Comparison of ENCODE assay signal across 16 cellular contexts in genomic region chr10:125049216-125049903, GRCh38.
DNase-seq lines count a peak whose midpoint lies in the region; ATAC-seq, FAIRE-seq and TF ChIP-seq lines count a peak whose summit lies in the region.
"Had no signal": no experiment of that assay in that cellular context is flagged by ENCODE, and none has a peak within 500 bp of the region (broad histone marks: within the 10 kb centered on the region; RNA-seq: fewer than 3 reads in every experiment).

No MANE protein-coding gene starts in this region.

- TF ChIP-seq EP300 in upper lobe of left lung (IDR thresholded peaks at IDR 0.05) = no peak

- no peak for DNase-seq in MCF 10A (ENCODE audit: unreplicated experiment)
- no peak for DNase-seq in mammary epithelial cell
- peak; percentile 32 for DNase-seq in choroid plexus epithelial cell (ENCODE audit: low read depth)
- DNase-seq in nephron progenitor cell = no peak
- no peak for DNase-seq in upper lobe of left lung
- no peak for DNase-seq in colonic mucosa
- DNase-seq in HTR-8/SVneo (ENCODE audit: insufficient read length, low spot score) = no peak
- no peak for DNase-seq in cerebellar nuclear complex (lab: John Stamatoyannopoulos, UW)
- DNase-seq: activated CD4-positive, CD25-positive, alpha-beta regulatory T cell treated with anti-CD3 and anti-CD28 coated beads, Interleukin-2, amount 50 U/mL, for 72 hours; mesendoderm; NCI-H1417; NCI-H345; stimulated activated CD4-positive, alpha-beta T cell treated with anti-CD3 and anti-CD28 coated beads, Interleukin-1b, Interleukin-23, amount 100 ng/mL, for 48 hours had no signal

- H3K9me3 Mint-ChIP-seq in MCF 10A (ENCODE audit: unreplicated experiment) = no peaks in the 10 kb centered on the region
- H3K9me3 Mint-ChIP-seq in nephron progenitor cell = no peaks in the 10 kb centered on the region

- dilution Hi-C loops in mammary epithelial cell (cut with HindIII; ENCODE audit: low sequenced_read_pairs) = loop anchor here (5.0 kb wide), 1 partner anchor 57 kb away; no protein-coding TSS in a partner anchor

- no peak overlapping the region for H3K4me2 ChIP-seq in mammary epithelial cell (ENCODE audit: insufficient read depth, low read depth, low read length)

- POLR2A ChIA-PET in MCF 10A (lab: Yijun Ruan, JAX) = interaction anchor here (1.1 kb wide), 1 partner anchor 9 kb away, joined by 3 read pairs; no protein-coding TSS in a partner anchor

- no peak overlapping the region for H3K4me3 Mint-ChIP-seq in MCF 10A (ENCODE audit: unreplicated experiment)
- no peak overlapping the region for H3K4me3 Mint-ChIP-seq in nephron progenitor cell
- H3K4me3 Mint-ChIP-seq: activated naive CD8-positive, alpha-beta T cell had no signal

- no peak for FAIRE-seq in HTR-8/SVneo (lab: Jason Lieb, UNC)
- FAIRE-seq: colon had no signal

- H3K27ac ChIP-seq in mammary epithelial cell (ENCODE audit: insufficient read depth, low read depth, low read length) (no peak overlapping the region), upper lobe of left lung (peak overlapping the region in 3 of 4 donors; percentile 54 to 64 (median 62)), colonic mucosa (no peak overlapping the region)
- H3K27ac ChIP-seq: 22Rv1 had no signal

- H3K79me2 ChIP-seq in mammary epithelial cell (ENCODE audit: insufficient read depth, low read length) = peaks cover 97% of the 10 kb centered on the region

- BruUV-seq in MCF 10A (replicated peaks; lab: Mats Ljungman, UMichigan) = no TSS peak
- BruUV-seq in mammary epithelial cell (replicated peaks; lab: Mats Ljungman, UMichigan) = no TSS peak

- WGBS in mammary epithelial cell (ENCODE audit: low coverage, missing lambda C conversion rate) = 95% methylated on average over 6 of the region's 17 CpGs
- 54 to 58% methylated on average over 17 of the region's 17 CpGs for WGBS in upper lobe of left lung, 2 donors

- no peaks in the 10 kb centered on the region for H3K9me3 ChIP-seq in mammary epithelial cell (replicated peaks; ENCODE audit: insufficient read depth, low read length)
- no peaks in the 10 kb centered on the region for H3K9me3 ChIP-seq in upper lobe of left lung
- H3K9me3 ChIP-seq in colonic mucosa = no peaks in the 10 kb centered on the region

- TF ChIP-seq CTCF in MCF 10A (IDR thresholded peaks at IDR 0.05; ENCODE audit: unreplicated experiment) = no peak
- TF ChIP-seq CTCF in mammary epithelial cell (conservative IDR thresholded peaks at IDR 0.05 in 1 of 2, IDR thresholded peaks at IDR 0.05 in 1 of 2; ENCODE audit: extremely low read depth in 1 of 2, insufficient read depth in 1 of 2, low read depth in 1 of 2, low read length in 2 of 2) = no peak
- no peak for TF ChIP-seq CTCF in choroid plexus epithelial cell (conservative IDR thresholded peaks at IDR 0.05; ENCODE audit: low read depth, low read length)
- no peak for TF ChIP-seq CTCF in nephron progenitor cell (IDR thresholded peaks at IDR 0.05)
- TF ChIP-seq CTCF in upper lobe of left lung (IDR thresholded peaks at IDR 0.05) = no peak
- TF ChIP-seq CTCF in colonic mucosa (IDR thresholded peaks at IDR 0.05) = no peak

- intact Hi-C loops in MCF 10A (cut with micrococcal nuclease) (loop anchor here (5.0 to 10.0 kb wide), 4 partner anchors 185 to 653 kb away; no protein-coding TSS in a partner anchor), mammary epithelial cell (cut with micrococcal nuclease) (loop anchor here (2.0 to 10.0 kb wide), 5 partner anchors 255 to 579 kb away; partner anchors contain the start of gene EEF1AKMT2), colonic mucosa (cut with DNase I) (loop anchor here (10.0 kb wide), 1 partner anchor 295 kb away; no protein-coding TSS in a partner anchor)

- H4K20me1 ChIP-seq in mammary epithelial cell (ENCODE audit: insufficient read depth, low read length) = no peaks in the 10 kb centered on the region

- no peak for TF ChIP-seq POLR2A in upper lobe of left lung (IDR thresholded peaks at IDR 0.05)

- in situ Hi-C loops in mammary epithelial cell (cut with MboI; ENCODE audit: low sequenced_read_pairs in 2 of 2) = no loop called here

- H3K27me3 ChIP-seq in mammary epithelial cell (ENCODE audit: insufficient read depth, low read length) (no peaks in the 10 kb centered on the region), upper lobe of left lung (no peaks in the 10 kb centered on the region), colonic mucosa (no peaks in the 10 kb centered on the region)

- H3K4me1 ChIP-seq in mammary epithelial cell (ENCODE audit: insufficient read depth, low read length) (peaks cover 34% of the 10 kb centered on the region), upper lobe of left lung (peaks cover 48 to 63% (median 51%) of the 10 kb centered on the region in 4 donors), colonic mucosa (peaks cover 5% of the 10 kb centered on the region)

- H3K36me3 Mint-ChIP-seq in MCF 10A (ENCODE audit: insufficient read depth, unreplicated experiment) (peaks cover 24% of the 10 kb centered on the region), nephron progenitor cell (ENCODE audit: low read depth) (peaks cover 43% of the 10 kb centered on the region)
- H3K36me3 Mint-ChIP-seq: activated naive CD8-positive, alpha-beta T cell had no signal

- H3K36me3 ChIP-seq in mammary epithelial cell (ENCODE audit: insufficient read depth, low read length) (peaks cover 3% of the 10 kb centered on the region), upper lobe of left lung (peaks cover 0 to 6% (median 0%) of the 10 kb centered on the region in 4 donors), colonic mucosa (no peaks in the 10 kb centered on the region)

- no peak overlapping the region for H3K4me3 ChIP-seq in mammary epithelial cell (replicated peaks in 1 of 3; ENCODE audit: insufficient read depth in 1 of 3, low read depth in 2 of 3, low read length in 3 of 3)
- H3K4me3 ChIP-seq in choroid plexus epithelial cell (ENCODE audit: low read depth, low read length) = no peak overlapping the region
- H3K4me3 ChIP-seq in upper lobe of left lung = no peak overlapping the region
- no peak overlapping the region for H3K4me3 ChIP-seq in colonic mucosa

- H3K27me3 Mint-ChIP-seq in MCF 10A (ENCODE audit: insufficient read depth, unreplicated experiment) (no peaks in the 10 kb centered on the region), nephron progenitor cell (ENCODE audit: low read depth, poor library complexity) (peaks cover 7% of the 10 kb centered on the region)

- CTCF ChIA-PET in MCF 10A (lab: Yijun Ruan, JAX) = interaction anchor here (0.6 to 5.9 kb wide), 4 partner anchors 14 to 373 kb away, joined by 3 to 105 read pairs (median 4); no protein-coding TSS in a partner anchor
- CTCF ChIA-PET in mammary epithelial cell (lab: Charles Lee; ENCODE audit: low non-redundant PET) = no interaction called here

- no peak for ATAC-seq in upper lobe of left lung (ENCODE audit: low FRiP score in 2 of 2)

- no peak overlapping the region for H2AFZ ChIP-seq in mammary epithelial cell (ENCODE audit: low read depth, low read length)

- H3K4me1 Mint-ChIP-seq in MCF 10A (ENCODE audit: insufficient read depth, unreplicated experiment) = peaks cover 25% of the 10 kb centered on the region
- H3K4me1 Mint-ChIP-seq in nephron progenitor cell = peaks cover 89% of the 10 kb centered on the region

- H3K27ac Mint-ChIP-seq in MCF 10A (ENCODE audit: low read depth, unreplicated experiment) (peak overlapping the region; percentile 19), nephron progenitor cell (peak overlapping the region; percentile 68)
- H3K27ac Mint-ChIP-seq: activated naive CD8-positive, alpha-beta T cell had no signal

- H3K9ac ChIP-seq in mammary epithelial cell (ENCODE audit: insufficient read depth, low read length) (no peak overlapping the region), colonic mucosa (ENCODE audit: low read depth in 2 of 2, low read length in 2 of 2) (no peak overlapping the region)

Comparison
In these comparisons a context has a peak if more than half of its experiments do, and no peak if none do; other contexts are left out.
1. H3K27ac ChIP-seq: peak in upper lobe of left lung (3 of 4); none in mammary epithelial cell (single experiment) and colonic mucosa (single experiment).